25 cellular contexts compared by ENCODE assay signal in the genomic region with DNA sequence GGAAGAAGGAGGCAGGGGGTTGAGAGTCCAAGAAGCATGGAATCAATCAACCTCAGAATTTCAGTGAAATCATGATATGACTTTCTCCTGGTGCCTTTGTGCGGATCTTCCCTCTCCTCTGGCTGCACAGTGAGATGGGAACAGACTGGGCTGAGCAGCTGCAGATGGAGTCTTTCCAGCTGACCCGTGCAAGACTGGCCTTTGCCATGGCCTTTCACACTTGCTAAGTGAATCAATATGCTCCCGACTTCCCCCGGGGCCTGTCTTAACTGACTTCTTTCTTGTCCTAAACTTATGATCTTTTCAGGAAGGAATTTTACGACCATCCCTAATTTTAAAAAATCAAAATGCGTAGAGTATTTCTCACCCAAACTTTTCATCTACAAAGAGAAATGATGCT.
"Had no signal": no experiment of that assay in that cellular context is flagged by ENCODE, and none has a peak within 500 bp of the region (broad histone marks: within the 10 kb centered on the region; RNA-seq: fewer than 3 reads in every experiment).

No MANE protein-coding gene starts in this region.

- H3K27ac Mint-ChIP-seq: activated CD8-positive, alpha-beta T cell treated with anti-CD3 and anti-CD28 coated beads, Interleukin-2, amount 10 ng/mL, durations not matched to agents 7 days and 5 days; activated naive CD4-positive, alpha-beta T cell treated with anti-CD3 and anti-CD28 coated beads, Interleukin-2, amount 50 U/mL, for 72 hours; activated T-helper 1 cell treated with anti-CD3 and anti-CD28 coated beads, Interleukin-12 subunit alpha, Interleukin-12 subunit beta, Interleukin-2, Interleukin-4 antibody, amounts not matched to agents 30 ng/mL and 10 ng/mL and 1 ng/mL, durations not matched to agents 14 hours and 24 hours and 36 hours; effector memory CD8-positive, alpha-beta T cell; immature natural killer cell; mesothelial cell of epicardium; natural killer cell; T-cell; T-helper 2 cell treated with Interferon-gamma antibody and Interleukin-4, amounts not matched to agents 5 μg/mL and 100 μg/mL, for 36 hours had no signal

- H3K4me1 Mint-ChIP-seq: immature natural killer cell, mesothelial cell of epicardium, natural killer cell, T-cell had no signal

- H3K36me3 Mint-ChIP-seq: brain, immature natural killer cell, mesothelial cell of epicardium, natural killer cell, T-cell had no signal

- ATAC-seq: activated CD8-positive, alpha-beta T cell treated with anti-CD3 and anti-CD28 coated beads, Interleukin-2, amount 10 ng/mL, durations not matched to agents 7 days and 5 days; activated naive CD4-positive, alpha-beta T cell treated with anti-CD3 and anti-CD28 coated beads, Interleukin-2, amount 50 U/mL, for 72 hours; effector memory CD8-positive, alpha-beta T cell; natural killer cell; T-cell had no signal

- H3K4me3 Mint-ChIP-seq: activated CD8-positive, alpha-beta T cell treated with anti-CD3 and anti-CD28 coated beads, Interleukin-2, amount 10 ng/mL, durations not matched to agents 7 days and 5 days; activated T-helper 1 cell treated with anti-CD3 and anti-CD28 coated beads, Interleukin-12 subunit alpha, Interleukin-12 subunit beta, Interleukin-2, Interleukin-4 antibody, amounts not matched to agents 30 ng/mL and 10 ng/mL and 1 ng/mL, durations not matched to agents 14 hours and 24 hours and 36 hours; brain; effector memory CD8-positive, alpha-beta T cell; immature natural killer cell; mesothelial cell of epicardium; natural killer cell; T-cell; T-helper 2 cell treated with Interferon-gamma antibody and Interleukin-4, amounts not matched to agents 5 μg/mL and 100 μg/mL, for 36 hours had no signal

- H3K27me3 Mint-ChIP-seq: brain; effector memory CD8-positive, alpha-beta T cell; T-cell had no signal

- DNase-seq: activated CD4-positive, alpha-beta T cell treated with anti-CD3 and anti-CD28 coated beads, Interleukin-2, amount 50 U/mL, for 1 hour; activated CD4-positive, CD25-positive, alpha-beta regulatory T cell treated with anti-CD3 and anti-CD28 coated beads, Interleukin-2, amount 50 U/mL, for 72 hours; activated CD8-positive, alpha-beta T cell treated with anti-CD3 and anti-CD28 coated beads, Interleukin-2, amount 10 ng/mL, durations not matched to agents 7 days and 5 days; aorta; dermis blood vessel endothelial cell; effector memory CD8-positive, alpha-beta T cell; foreskin melanocyte; immature natural killer cell; kidney glomerular epithelial cell; left ventricle myocardium inferior; mammary epithelial cell; natural killer cell; nucleus accumbens; posterior cingulate gyrus; sigmoid colon; stimulated activated CD4-positive, alpha-beta T cell treated with anti-CD3 and anti-CD28 coated beads, Interleukin-2, amount 100 ng/mL, for 48 hours; stimulated activated CD8-positive, alpha-beta memory T cell treated with anti-CD3 and anti-CD28 coated beads, Interleukin-4, amount 100 ng/mL, for 48 hours; stimulated activated naive CD4-positive, alpha-beta T cell; T-cell; upper lobe of left lung had no signal
